10 cellular contexts compared by ENCODE assay signal in genomic region chr6:35488517-35488862, GRCh38. TPM values are rescaled to one million over a fixed set of nuclear protein-coding genes. Genes with fewer than 3 reads are reported as not detected.
DNase-seq lines count a peak whose midpoint lies in the region; ATAC-seq and TF ChIP-seq lines count a peak whose summit lies in the region.
"Had no signal": no experiment of that assay in that cellular context is flagged by ENCODE, and none has a peak within 500 bp of the region (broad histone marks: within the 10 kb centered on the region; RNA-seq: fewer than 3 reads in every experiment).

No MANE protein-coding gene starts in this region.

- TF ChIP-seq CTCF in colonic mucosa (IDR thresholded peaks at IDR 0.05) = no peak
- no peak for TF ChIP-seq CTCF in nephron (IDR thresholded peaks at IDR 0.05; ENCODE audit: unreplicated experiment in 3 of 3)
- TF ChIP-seq CTCF in tibial artery (IDR thresholded peaks at IDR 0.05) = no peak

- no peak overlapping the region for H3K9ac ChIP-seq in HUES64 (ENCODE audit: low read depth, low read length)
- peak overlapping the region; percentile 5 to 31 for H3K9ac ChIP-seq in colonic mucosa (ENCODE audit: low read depth in 2 of 2, low read length in 2 of 2)

- peaks cover 63% of the 10 kb centered on the region for H3K4me1 Mint-ChIP-seq in nephron

- H3K4me1 ChIP-seq in HUES64 (ENCODE audit: insufficient read depth, low read length) (peaks cover 71% of the 10 kb centered on the region), colonic mucosa (peaks cover 32% of the 10 kb centered on the region), tibial artery (peaks cover 0 to 90% (median 86%) of the 10 kb centered on the region in 4 donors)

- intact Hi-C loops in colonic mucosa (cut with DNase I) = no loop called here
- intact Hi-C loops in tibial artery (cut with DNase I; ENCODE audit: low total_unique reads) = no loop called here

- no peaks in the 10 kb centered on the region for H3K9me3 Mint-ChIP-seq in nephron

- no peaks in the 10 kb centered on the region for H3K27me3 Mint-ChIP-seq in nephron (ENCODE audit: low read depth)

- peak overlapping the region in 2 of 3 experiments; percentile 13 to 33 for H3K4me3 Mint-ChIP-seq in nephron

- no peak for ATAC-seq in GM18867 (IDR thresholded peaks at IDR 0.05; ENCODE audit: unreplicated experiment)

- no peak for TF ChIP-seq POLR2A in erythroblast (IDR thresholded peaks at IDR 0.05; ENCODE audit: low read length)

- H3K27me3 ChIP-seq in HUES64 (ENCODE audit: insufficient read depth, low read length) (no peaks in the 10 kb centered on the region), colonic mucosa (no peaks in the 10 kb centered on the region), tibial artery (no peaks in the 10 kb centered on the region)
- H3K27me3 ChIP-seq: adrenal gland had no signal

- no peaks in the 10 kb centered on the region for H3K9me3 ChIP-seq in HUES64 (ENCODE audit: insufficient read depth, low read depth, low read length)
- no peaks in the 10 kb centered on the region for H3K9me3 ChIP-seq in colonic mucosa
- no peaks in the 10 kb centered on the region for H3K9me3 ChIP-seq in tibial artery
- H3K9me3 ChIP-seq: adrenal gland had no signal

- H3K4me3 ChIP-seq in HUES64 (ENCODE audit: low read length) (no peak overlapping the region), colonic mucosa (no peak overlapping the region), tibial artery (no peak overlapping the region)
- H3K4me3 ChIP-seq: adrenal gland had no signal

- H3K27ac ChIP-seq in HUES64 (ENCODE audit: low read depth, low read length) = peak overlapping the region; percentile 56; the same call in 1 of the 2 replicates
- H3K27ac ChIP-seq in colonic mucosa = peak overlapping the region; percentile 94
- H3K27ac ChIP-seq in tibial artery = peak overlapping the region; percentile 92 to 100

- DNase-seq in colonic mucosa = no peak
- no peak for DNase-seq in tibial artery
- DNase-seq in erythroblast (lab: John Stamatoyannopoulos, UW) = no peak
- no peak for DNase-seq in HCEC 1CT
- DNase-seq: adrenal gland; stimulated activated CD4-positive, alpha-beta T cell treated with anti-CD3 and anti-CD28 coated beads, Interleukin-12 subunit alpha, Interleukin-12 subunit beta, amount 100 ng/mL, for 4 hours had no signal

- WGBS in HUES64 = 83% methylated on average over 9 of the region's 9 CpGs

- H3K36me3 ChIP-seq in HUES64 (ENCODE audit: insufficient read depth, low read length) (peaks cover 5% of the 10 kb centered on the region), colonic mucosa (no peaks in the 10 kb centered on the region), tibial artery (peaks cover 5 to 13% (median 12%) of the 10 kb centered on the region in 3 donors)
- H3K36me3 ChIP-seq: adrenal gland had no signal

- H3K36me3 Mint-ChIP-seq in nephron (ENCODE audit: low read depth) = peaks cover under 1% of the 10 kb centered on the region

- H3K27ac Mint-ChIP-seq in nephron = peak overlapping the region; percentile 90 to 94 (median 93)

RNA-seq across cellular contexts. Expression of gene TEAD3, which starts 8.4 kb away (rescaled TPM):
- polyA plus RNA-seq in HUES64 (2013, experiment 1 of 2) = 15.5 TPM
- 18.1 TPM for polyA plus RNA-seq in HUES64 (2013, experiment 2 of 2)
- 10 to 100 TPM; 24.5 to 38.4 TPM for total RNA-seq in colonic mucosa

RNA-seq across cellular contexts. Expression of gene RPL10A, which starts 20.3 kb away (rescaled TPM):
- polyA plus RNA-seq in HUES64 (2013, experiment 1 of 2) = 1,734 TPM
- polyA plus RNA-seq in HUES64 (2013, experiment 2 of 2) = 1,847 TPM
- 1,000 to 10,000 TPM in 1 of 2 donors, 100 to 1,000 TPM in 1; 998 to 1,213 TPM for total RNA-seq in colonic mucosa

RNA-seq across cellular contexts. Expression of gene TULP1, which starts 24.2 kb away (rescaled TPM):
- 0.30 TPM for polyA plus RNA-seq in HUES64 (2013, experiment 1 of 2)
- 0.13 TPM for polyA plus RNA-seq in HUES64 (2013, experiment 2 of 2)
- not detected for total RNA-seq in colonic mucosa
- total RNA-seq: adrenal gland, mucosa of gallbladder had no signal

RNA-seq across cellular contexts. Expression of gene FANCE, which starts 36.4 kb away (rescaled TPM):
- polyA plus RNA-seq in HUES64 (2013, experiment 1 of 2) = 8.7 TPM
- 10.3 TPM for polyA plus RNA-seq in HUES64 (2013, experiment 2 of 2)
- 10 to 100 TPM in 1 of 2 donors, 1 to 10 TPM in 1; 3.7 to 10.7 TPM for total RNA-seq in colonic mucosa
